11 cellular contexts compared by ENCODE assay signal in the genomic region with DNA sequence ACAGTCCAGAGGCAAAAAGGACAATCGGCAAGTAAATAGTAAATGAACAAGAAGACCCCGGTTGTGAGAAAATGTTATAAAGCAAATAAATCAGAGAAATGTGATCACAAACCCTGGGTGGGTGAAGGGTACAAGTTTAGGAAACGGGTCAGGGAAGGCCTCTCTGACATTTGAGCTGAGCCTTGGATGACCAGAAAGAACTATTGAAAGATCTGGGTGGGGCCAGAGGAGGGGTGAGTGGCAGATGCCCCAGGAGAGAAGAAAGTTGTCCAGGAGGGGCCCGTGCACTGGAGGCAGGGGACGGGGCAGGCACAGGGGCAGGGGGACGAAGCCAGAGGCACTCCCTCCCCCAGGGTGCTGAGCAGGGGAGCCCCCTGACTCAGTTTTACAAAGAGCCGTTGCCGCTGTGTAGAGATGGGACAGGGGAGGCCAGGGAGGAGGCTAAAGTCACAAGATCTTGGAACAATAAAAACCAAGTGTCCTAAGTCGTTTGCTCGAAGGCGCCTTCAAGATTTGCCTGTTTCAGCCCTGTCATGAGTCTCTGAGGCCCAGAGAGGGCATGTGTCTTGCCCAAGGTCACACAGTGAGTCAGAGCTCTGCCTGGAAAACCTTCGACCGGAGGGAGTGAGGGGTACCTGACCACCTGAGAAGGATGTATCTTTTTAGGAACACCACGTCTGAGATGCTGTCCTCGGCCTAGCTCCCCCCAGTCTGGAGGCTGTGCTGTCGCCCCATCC. TPM values are rescaled to one million over a fixed set of nuclear protein-coding genes. Genes with fewer than 3 reads are reported as not detected.
DNase-seq lines count a peak whose midpoint lies in the region; ATAC-seq and TF ChIP-seq lines count a peak whose summit lies in the region.
"Had no signal": no experiment of that assay in that cellular context is flagged by ENCODE, and none has a peak within 500 bp of the region (broad histone marks: within the 10 kb centered on the region; RNA-seq: fewer than 3 reads in every experiment).

No MANE protein-coding gene starts in this region.

- no peaks in the 10 kb centered on the region for H3K9me3 ChIP-seq in CD4-positive, CD25-positive, alpha-beta regulatory T cell (ENCODE audit: control insufficient read depth in 2 of 2, low read length in 2 of 2)
- H3K9me3 ChIP-seq in endodermal cell (ENCODE audit: control insufficient read depth, low read length) = no peaks in the 10 kb centered on the region
- H3K9me3 ChIP-seq in psoas muscle = no peaks in the 10 kb centered on the region

- H2AFZ ChIP-seq in KMS-11 (ENCODE audit: low read depth) = no peak overlapping the region

- no peak for ATAC-seq in CD4-positive, CD25-positive, alpha-beta regulatory T cell (ENCODE audit: low read depth in 2 of 2)
- ATAC-seq in psoas muscle = peak; percentile 50 to 70 (median 60)
- ATAC-seq in GM18511 (IDR thresholded peaks at IDR 0.05; ENCODE audit: unreplicated experiment) = no peak

- no peak for TF ChIP-seq CTCF in KMS-11 (conservative IDR thresholded peaks at IDR 0.05; ENCODE audit: low read depth, low read length)
- no peak for TF ChIP-seq CTCF in endodermal cell (conservative IDR thresholded peaks at IDR 0.05)
- TF ChIP-seq CTCF in psoas muscle (IDR thresholded peaks at IDR 0.05) = no peak
- no peak for TF ChIP-seq CTCF in GM10266 (IDR thresholded peaks at IDR 0.05; ENCODE audit: control insufficient read depth, insufficient read depth, low read depth, missing control alignments)

- peaks cover 0 to 2% (median 0%) of the 10 kb centered on the region in 7 donors for H3K9me3 Mint-ChIP-seq in CD4-positive, CD25-positive, alpha-beta regulatory T cell
- H3K9me3 Mint-ChIP-seq in endodermal cell = no peaks in the 10 kb centered on the region

- peaks cover 0 to 22% (median 2%) of the 10 kb centered on the region in 4 donors for H3K4me1 Mint-ChIP-seq in CD4-positive, CD25-positive, alpha-beta regulatory T cell
- peaks cover 8% of the 10 kb centered on the region for H3K4me1 Mint-ChIP-seq in endodermal cell

- H3K4me3 ChIP-seq in CD4-positive, CD25-positive, alpha-beta regulatory T cell (ENCODE audit: low read depth, low read length) = no peak overlapping the region
- no peak overlapping the region for H3K4me3 ChIP-seq in KMS-11 (IDR thresholded peaks at IDR 0.05; ENCODE audit: insufficient read depth, low read depth, low read length)
- H3K4me3 ChIP-seq in endodermal cell (ENCODE audit: low read length) = no peak overlapping the region
- peak overlapping the region; percentile 33 for H3K4me3 ChIP-seq in psoas muscle

- peak overlapping the region; percentile 78; the same call in 1 of the 2 replicates for H3K4me2 ChIP-seq in KMS-11

- intact Hi-C loops in psoas muscle (cut with DNase I) = loop anchor here in 1 of 2 donors (2.0 kb wide), 1 partner anchor 21 kb away; no protein-coding TSS in a partner anchor

- DNase-seq in CD4-positive, CD25-positive, alpha-beta regulatory T cell = no peak
- peak; percentile 44 for DNase-seq in endodermal cell
- DNase-seq in psoas muscle = peak in 1 of 2 donors; percentile 65
- DNase-seq in NCI-H1092 treated with DMSO at 0.1 percent for 48 hours (lab: John Stamatoyannopoulos, UW) = no peak
- no peak for DNase-seq in GM10266 (ENCODE audit: extremely low spot score)
- no peak for DNase-seq in stimulated activated CD4-positive, alpha-beta T cell treated with anti-CD3 and anti-CD28 coated beads, Interleukin-1b, Interleukin-23, amount 100 ng/mL, for 48 hours
- DNase-seq: NCI-H2227 treated with DMSO at 0.1 percent for 48 hours; stimulated activated CD4-positive, alpha-beta T cell treated with anti-CD3 and anti-CD28 coated beads, Interleukin-12 subunit alpha, Interleukin-12 subunit beta, amount 100 ng/mL, for 4 hours had no signal

- peaks cover 13% of the 10 kb centered on the region for H3K27me3 Mint-ChIP-seq in CD4-positive, CD25-positive, alpha-beta regulatory T cell
- H3K27me3 Mint-ChIP-seq in endodermal cell (ENCODE audit: insufficient read depth) = peaks cover 2% of the 10 kb centered on the region

- peaks cover 26% of the 10 kb centered on the region for H3K4me1 ChIP-seq in CD4-positive, CD25-positive, alpha-beta regulatory T cell (ENCODE audit: control insufficient read depth, insufficient read depth, low read length, poor library complexity, severe bottlenecking)
- H3K4me1 ChIP-seq in KMS-11 (ENCODE audit: low read depth, poor library complexity, severe bottlenecking) = peaks cover 32% of the 10 kb centered on the region
- H3K4me1 ChIP-seq in endodermal cell (ENCODE audit: control insufficient read depth, insufficient read depth, low read length) = no peaks in the 10 kb centered on the region
- H3K4me1 ChIP-seq in psoas muscle = peaks cover 46% of the 10 kb centered on the region

- no peaks in the 10 kb centered on the region for H3K36me3 ChIP-seq in CD4-positive, CD25-positive, alpha-beta regulatory T cell (ENCODE audit: control insufficient read depth, insufficient read depth, low read length)
- H3K36me3 ChIP-seq in KMS-11 (ENCODE audit: insufficient read depth) = no peaks in the 10 kb centered on the region
- H3K36me3 ChIP-seq in endodermal cell (ENCODE audit: control insufficient read depth, insufficient read depth, low read length) = no peaks in the 10 kb centered on the region
- no peaks in the 10 kb centered on the region for H3K36me3 ChIP-seq in psoas muscle (ENCODE audit: insufficient read depth in 1 of 2, low read depth in 1 of 2)

- H3K79me2 ChIP-seq in KMS-11 (ENCODE audit: insufficient read depth, low read depth) = no peaks in the 10 kb centered on the region

- peak overlapping the region; percentile 49; the same call in 1 of the 2 replicates for H3K9ac ChIP-seq in KMS-11
- H3K9ac ChIP-seq in endodermal cell (ENCODE audit: extremely low read depth, low read length, poor library complexity, severe bottlenecking) = no peak overlapping the region

- H3K27ac ChIP-seq in CD4-positive, CD25-positive, alpha-beta regulatory T cell (ENCODE audit: insufficient read depth, low read length, poor library complexity, severe bottlenecking) = no peak overlapping the region
- 0 out of 2 replicates have a peak overlapping the region, but pooled peaks have one; percentile 42 for H3K27ac ChIP-seq in KMS-11
- H3K27ac ChIP-seq in endodermal cell (ENCODE audit: low read depth, low read length) = peak overlapping the region; percentile 8
- H3K27ac ChIP-seq in psoas muscle = peak overlapping the region; percentile 99

- 73 to 83% methylated on average over 11 to 16 of the region's 16 CpGs for WGBS in endodermal cell (ENCODE audit: insufficient coverage in 1 of 2, insufficient read length in 1 of 2), 2 experiments
- whole genome bisulfite sequencing in psoas muscle, 3 donors = 51 to 71% (median 54%) methylated on average over 16 of the region's 16 CpGs

- H4K20me1 ChIP-seq in KMS-11 (ENCODE audit: insufficient read depth) = no peaks in the 10 kb centered on the region

- H3K27me3 ChIP-seq in CD4-positive, CD25-positive, alpha-beta regulatory T cell (ENCODE audit: control insufficient read depth, insufficient read depth, low read length) = no peaks in the 10 kb centered on the region
- H3K27me3 ChIP-seq in KMS-11 (ENCODE audit: insufficient read depth, low read depth) (peaks cover 29% of the 10 kb centered on the region), endodermal cell (ENCODE audit: control insufficient read depth, insufficient read depth, low read length, poor library complexity, severe bottlenecking) (no peaks in the 10 kb centered on the region), psoas muscle (ENCODE audit: insufficient read depth in 3 of 3, low read length in 2 of 3) (no peaks in the 10 kb centered on the region)

- no peak overlapping the region for H3K4me3 Mint-ChIP-seq in CD4-positive, CD25-positive, alpha-beta regulatory T cell
- H3K4me3 Mint-ChIP-seq in endodermal cell = no peak overlapping the region
- H3K4me3 Mint-ChIP-seq: activated CD8-positive, alpha-beta memory T cell treated with anti-CD3 and anti-CD28 coated beads, Interleukin-2, amount 10 ng/mL, durations not matched to agents 7 days and 5 days had no signal

- H3K27ac Mint-ChIP-seq in CD4-positive, CD25-positive, alpha-beta regulatory T cell = peak overlapping the region in 2 of 3 donors; percentile 38 to 53
- no peak overlapping the region for H3K27ac Mint-ChIP-seq in endodermal cell

- no peaks in the 10 kb centered on the region for H3K36me3 Mint-ChIP-seq in CD4-positive, CD25-positive, alpha-beta regulatory T cell
- H3K36me3 Mint-ChIP-seq in endodermal cell (ENCODE audit: low read depth) = no peaks in the 10 kb centered on the region
- H3K36me3 Mint-ChIP-seq: activated CD8-positive, alpha-beta memory T cell treated with anti-CD3 and anti-CD28 coated beads, Interleukin-2, amount 10 ng/mL, durations not matched to agents 7 days and 5 days had no signal

RNA-seq across cellular contexts. Expression of gene PDGFB, which starts 10.8 kb away (rescaled TPM):
- total RNA-seq in CD4-positive, CD25-positive, alpha-beta regulatory T cell = 1.7 TPM
- 1 to 10 TPM in 3 of 4 donors, under 1 TPM in 1; 0.63 to 6.3 (median 4.7) TPM for polyA plus RNA-seq in CD4-positive, CD25-positive, alpha-beta regulatory T cell
- total RNA-seq in endodermal cell (10 to 100 TPM in 1 of 2 donors, 1 to 10 TPM in 1; 5.9 to 10.4 TPM), psoas muscle (10 to 100 TPM in 3 of 4 donors, 1 to 10 TPM in 1; 7.5 to 16.4 (median 14.0) TPM)
- 3.5 TPM for polyA plus RNA-seq in endodermal cell (2013, experiment 1 of 2)
- 3.3 TPM for polyA plus RNA-seq in endodermal cell (2013, experiment 2 of 2)
- polyA plus RNA-seq in psoas muscle = 10 to 100 TPM in 1 of 3 donors, 1 to 10 TPM in 2; 5.2 to 10.1 (median 5.8) TPM

Comparison
In these comparisons a context has a peak if more than half of its experiments do, and no peak if none do; other contexts are left out.
1. ATAC-seq: peak in psoas muscle (4 of 4); none in CD4-positive, CD25-positive, alpha-beta regulatory T cell (0 of 2) and GM18511 (single experiment).